9 cellular contexts compared by ENCODE assay signal in genomic region chr22:30205281-30206115, GRCh38. TPM values are rescaled to one million over a fixed set of nuclear protein-coding genes. Genes with fewer than 3 reads are reported as not detected.
DNase-seq lines count a peak whose midpoint lies in the region; ATAC-seq and TF ChIP-seq lines count a peak whose summit lies in the region.
"Had no signal": no experiment of that assay in that cellular context is flagged by ENCODE, and none has a peak within 500 bp of the region (broad histone marks: within the 10 kb centered on the region; RNA-seq: fewer than 3 reads in every experiment).

No MANE protein-coding gene starts in this region.

- no peak for TF ChIP-seq EP300 in suprapubic skin (IDR thresholded peaks at IDR 0.05)

- WGBS in suprapubic skin = 59% methylated on average over 16 of the region's 25 CpGs

- TF ChIP-seq POLR2A in suprapubic skin (IDR thresholded peaks at IDR 0.05) (no peak), GM18505 (IDR thresholded peaks at IDR 0.05; ENCODE audit: borderline replicate concordance, extremely low read depth, insufficient read depth, insufficient read length) (no peak)

- DNase-seq in NCI-H1092 treated with DMSO at 0.1 percent for 48 hours (lab: John Stamatoyannopoulos, UW) (peak; percentile 12), NCI-H1092 (lab: John Stamatoyannopoulos, UW) (no peak), cardiac septum (ENCODE audit: low spot score) (peak; percentile 81), suprapubic skin (ENCODE audit: low spot score in 2 of 2) (peak; percentile 88 to 89), NCI-H345 (lab: John Stamatoyannopoulos, UW) (no peak)

- intact Hi-C loops in cardiac septum (cut with DNase I) = loop anchor here (5.0 kb wide), 1 partner anchor 47 kb away; no protein-coding TSS in a partner anchor

- H3K27me3 ChIP-seq in suprapubic skin = no peaks in the 10 kb centered on the region

- no peak for TF ChIP-seq CTCF in suprapubic skin (IDR thresholded peaks at IDR 0.05)

- H3K4me1 ChIP-seq in suprapubic skin = peaks cover 86% of the 10 kb centered on the region

- H3K27ac ChIP-seq in suprapubic skin = peak overlapping the region; percentile 75
- H3K27ac ChIP-seq: 22Rv1 had no signal

- H3K4me3 ChIP-seq in suprapubic skin = no peak overlapping the region

- H3K9me3 ChIP-seq in suprapubic skin = no peaks in the 10 kb centered on the region

- no peaks in the 10 kb centered on the region for H3K36me3 ChIP-seq in suprapubic skin

- ATAC-seq in SK-N-SH treated with all-trans-retinoic acid at 6 μM for 48 hours (peak; percentile 50), GM18505 (IDR thresholded peaks at IDR 0.05; ENCODE audit: unreplicated experiment) (no peak), HG02678 (IDR thresholded peaks at IDR 0.05; ENCODE audit: unreplicated experiment) (no peak)

TF ChIP-seq in SK-N-SH treated with all-trans-retinoic acid at 6 μM for 48 hours, 23 proteins besides CTCF, POLR2A, EP300 and RAD21:
- TF ChIP-seq, protein P1, sequence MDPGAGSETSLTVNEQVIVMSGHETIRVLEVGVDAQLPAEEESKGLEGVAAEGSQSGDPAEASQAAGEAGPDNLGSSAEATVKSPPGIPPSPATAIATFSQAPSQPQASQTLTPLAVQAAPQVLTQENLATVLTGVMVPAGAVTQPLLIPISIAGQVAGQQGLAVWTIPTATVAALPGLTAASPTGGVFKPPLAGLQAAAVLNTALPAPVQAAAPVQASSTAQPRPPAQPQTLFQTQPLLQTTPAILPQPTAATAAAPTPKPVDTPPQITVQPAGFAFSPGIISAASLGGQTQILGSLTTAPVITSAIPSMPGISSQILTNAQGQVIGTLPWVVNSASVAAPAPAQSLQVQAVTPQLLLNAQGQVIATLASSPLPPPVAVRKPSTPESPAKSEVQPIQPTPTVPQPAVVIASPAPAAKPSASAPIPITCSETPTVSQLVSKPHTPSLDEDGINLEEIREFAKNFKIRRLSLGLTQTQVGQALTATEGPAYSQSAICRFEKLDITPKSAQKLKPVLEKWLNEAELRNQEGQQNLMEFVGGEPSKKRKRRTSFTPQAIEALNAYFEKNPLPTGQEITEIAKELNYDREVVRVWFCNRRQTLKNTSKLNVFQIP (CRISPR knock-in tag; IDR thresholded peaks at IDR 0.05; ENCODE audit: borderline replicate concordance, low read depth) = no peak
- TF ChIP-seq ZC3H10 (CRISPR knock-in tag; IDR thresholded peaks at IDR 0.05) (no peak), ZNF70 (CRISPR knock-in tag; IDR thresholded peaks at IDR 0.05) (peak; percentile 49; the same call in 1 of the 2 replicates), ISL1 (CRISPR knock-in tag; IDR thresholded peaks at IDR 0.05) (peak; percentile 31; the same call in 1 of the 2 replicates), CSDC2 (CRISPR knock-in tag; IDR thresholded peaks at IDR 0.05) (0 out of 2 replicates have a peak, but pooled peaks have one; percentile 3), TOX (CRISPR knock-in tag; IDR thresholded peaks at IDR 0.05; ENCODE audit: borderline replicate concordance) (no peak)
TF ChIP-seq in SK-N-SH treated with all-trans-retinoic acid at 6 μM for 48 hours: peak in this region for 3.

RNA-seq across cellular contexts. Expression of gene LIF, which starts 41.1 kb away (rescaled TPM):
- total RNA-seq in cardiac septum (0.78 TPM), suprapubic skin (10 to 100 TPM in 1 of 4 donors, 1 to 10 TPM in 3; 4.2 to 15.3 (median 8.5) TPM)

Comparison
In these comparisons a context has a peak if more than half of its experiments do, and no peak if none do; other contexts are left out.
1. DNase-seq: peak in NCI-H1092 treated with DMSO at 0.1 percent for 48 hours (single experiment), cardiac septum (single experiment) and suprapubic skin (2 of 2); none in NCI-H1092 (single experiment) and NCI-H345 (single experiment).